1 cellular context compared by ENCODE assay signal in genomic region chr3:49017978-49018706, GRCh38.
A peak's percentile ranks its signal among the peaks of the same experiment; 100 is the strongest.
TF ChIP-seq lines count a peak whose summit lies in the region.

Gene DALRD3 (minus strand): TSS chr3:49018580. CDS start chr3:49018564, 16 bp downstream.

TF ChIP-seq in WTC11, 78 proteins besides CTCF, POLR2A, EP300 and RAD21 (continued from another document and continues in another):
- TF ChIP-seq AR (CRISPR knock-in tag; IDR thresholded peaks at IDR 0.05) (no peak), CBFB (CRISPR knock-in tag; IDR thresholded peaks at IDR 0.05; ENCODE audit: low read depth) (no peak), ATF1 (CRISPR knock-in tag; IDR thresholded peaks at IDR 0.05) (no peak), ATF2 (CRISPR knock-in tag; IDR thresholded peaks at IDR 0.05; ENCODE audit: borderline replicate concordance, low read depth) (no peak), SP1 (CRISPR knock-in tag; conservative IDR thresholded peaks at IDR 0.05) (peak; percentile 76), ZNF232 (CRISPR knock-in tag; IDR thresholded peaks at IDR 0.05) (peak; percentile 49; the same call in 1 of the 2 replicates), FOXP4 (CRISPR knock-in tag; IDR thresholded peaks at IDR 0.05) (no peak; the same call in 1 of the 2 replicates), SOX15 (CRISPR knock-in tag; IDR thresholded peaks at IDR 0.05) (no peak), ZBTB43 (CRISPR knock-in tag; IDR thresholded peaks at IDR 0.05) (peak; percentile 84), KAT7 (CRISPR knock-in tag; IDR thresholded peaks at IDR 0.05; ENCODE audit: borderline replicate concordance) (peak; percentile 88; the same call in 1 of the 2 replicates), STAT6 (CRISPR knock-in tag; conservative IDR thresholded peaks at IDR 0.05; ENCODE audit: low read depth) (0 out of 2 replicates have a peak, but pooled peaks have one; percentile 74), USF1 (CRISPR knock-in tag; IDR thresholded peaks at IDR 0.05) (no peak), ZBTB21 (CRISPR knock-in tag; IDR thresholded peaks at IDR 0.05; ENCODE audit: borderline replicate concordance) (0 out of 2 replicates have a peak, but pooled peaks have one; percentile 51), IRF2 (CRISPR knock-in tag; IDR thresholded peaks at IDR 0.05; ENCODE audit: borderline replicate concordance, low read depth) (no peak), ZNF416 (CRISPR knock-in tag; IDR thresholded peaks at IDR 0.05) (0 out of 2 replicates have a peak, but pooled peaks have one; percentile 54), E2F4 (CRISPR knock-in tag; IDR thresholded peaks at IDR 0.05; ENCODE audit: borderline replicate concordance, low read depth) (no peak), NR1H2 (CRISPR knock-in tag; IDR thresholded peaks at IDR 0.05) (no peak), ETV6 (CRISPR knock-in tag; IDR thresholded peaks at IDR 0.05) (peak; percentile 86), ARID4B (CRISPR knock-in tag; IDR thresholded peaks at IDR 0.05; ENCODE audit: borderline replicate concordance) (peak; percentile 62), MAX (CRISPR knock-in tag; IDR thresholded peaks at IDR 0.05) (peak; percentile 72), SMAD4 (CRISPR knock-in tag; IDR thresholded peaks at IDR 0.05) (no peak), RELA (CRISPR knock-in tag; IDR thresholded peaks at IDR 0.05; ENCODE audit: borderline replicate concordance) (0 out of 2 replicates have a peak, but pooled peaks have one; percentile 46), CREM (CRISPR knock-in tag; IDR thresholded peaks at IDR 0.05) (peak; percentile 73; the same call in 1 of the 2 replicates), ZNF281 (CRISPR knock-in tag; IDR thresholded peaks at IDR 0.05) (no peak), NFE2L1 (CRISPR knock-in tag; IDR thresholded peaks at IDR 0.05) (peak; percentile 51; the same call in 1 of the 2 replicates), TCF7 (CRISPR knock-in tag; IDR thresholded peaks at IDR 0.05; ENCODE audit: low read depth) (no peak), ATF3 (CRISPR knock-in tag; conservative IDR thresholded peaks at IDR 0.05) (no peak), JAZF1 (CRISPR knock-in tag; IDR thresholded peaks at IDR 0.05) (no peak), FOXK1 (CRISPR knock-in tag; IDR thresholded peaks at IDR 0.05) (peak; percentile 62; the same call in 1 of the 2 replicates), GABPB1 (CRISPR knock-in tag; IDR thresholded peaks at IDR 0.05) (peak; percentile 11; the same call in 1 of the 2 replicates), OVOL2 (CRISPR knock-in tag; IDR thresholded peaks at IDR 0.05; ENCODE audit: borderline replicate concordance) (no peak), NFATC4 (CRISPR knock-in tag; IDR thresholded peaks at IDR 0.05) (no peak), ZNF138 (CRISPR knock-in tag; conservative IDR thresholded peaks at IDR 0.05) (peak; percentile 83; the same call in 1 of the 2 replicates), PREB (CRISPR knock-in tag; IDR thresholded peaks at IDR 0.05; ENCODE audit: borderline replicate concordance) (peak; percentile 44; the same call in 1 of the 2 replicates), ZNF121 (CRISPR knock-in tag; IDR thresholded peaks at IDR 0.05) (peak; percentile 100)
